In the genomic region with DNA sequence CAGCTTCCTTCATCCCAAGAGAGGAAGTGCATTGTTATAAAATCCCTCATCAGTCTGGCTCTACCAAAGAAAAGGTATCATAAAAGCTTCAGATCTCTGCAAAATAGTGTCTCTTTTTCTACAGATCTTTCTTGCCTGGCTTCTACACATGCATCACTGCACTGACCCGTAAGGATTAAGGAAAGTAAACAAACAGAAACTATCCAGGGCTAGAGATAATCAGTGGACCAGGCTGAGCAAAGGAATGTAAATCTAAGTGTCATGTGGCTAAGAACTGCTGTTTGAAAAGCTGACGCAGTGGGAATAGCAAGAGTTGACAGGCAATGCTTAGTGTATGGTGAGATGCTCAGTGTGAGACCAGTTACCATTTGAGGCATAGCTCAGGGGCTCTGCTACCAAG, we compare ENCODE assay signal across 17 cellular contexts.
DNase-seq lines count a peak whose midpoint lies in the region; ATAC-seq and TF ChIP-seq lines count a peak whose summit lies in the region.
"Had no signal": no experiment of that assay in that cellular context is flagged by ENCODE, and none has a peak within 500 bp of the region (broad histone marks: within the 10 kb centered on the region; RNA-seq: fewer than 3 reads in every experiment).

No MANE protein-coding gene starts in this region.

- TF ChIP-seq CTCF in HEK293 (tag by site-specific recombination; IDR thresholded peaks at IDR 0.05) (no peak), mesothelial cell of epicardium (IDR thresholded peaks at IDR 0.05; ENCODE audit: unreplicated experiment) (no peak)

- H3K4me3 ChIP-seq in HEK293 (ENCODE audit: low read depth, low read length): no peak overlapping the region

- H3K27me3 Mint-ChIP-seq in mesothelial cell of epicardium (ENCODE audit: low read depth): no peaks in the 10 kb centered on the region
- H3K27me3 Mint-ChIP-seq: CD4-positive, CD25-positive, alpha-beta regulatory T cell; progenitor cell of endocrine pancreas had no signal

- H3K36me3 Mint-ChIP-seq in mesothelial cell of epicardium: peaks cover 3% of the 10 kb centered on the region
- H3K36me3 Mint-ChIP-seq: activated naive CD8-positive, alpha-beta T cell treated with anti-CD3 and anti-CD28 coated beads for 36 hours; CD4-positive, CD25-positive, alpha-beta regulatory T cell had no signal

- peak; percentile 71 for DNase-seq in Caki2 (ENCODE audit: low read depth)
- peak; percentile 12 for DNase-seq in cerebellum (ENCODE audit: low spot score)
- DNase-seq in mesothelial cell of epicardium (ENCODE audit: low spot score in 2 of 2, unreplicated experiment in 2 of 2): no peak
- DNase-seq in activated T-cell treated with anti-CD3 and anti-CD28 coated beads, Interleukin-2, amount 50 U/mL, for 48 hours: no peak
- no peak for DNase-seq in CD1c-positive myeloid dendritic cell (ENCODE audit: extremely low spot score)
- no peak for DNase-seq in NCI-H1417 treated with DMSO at 0.1 percent for 48 hours (lab: John Stamatoyannopoulos, UW)
- DNase-seq: activated CD4-positive, CD25-positive, alpha-beta regulatory T cell treated with anti-CD3 and anti-CD28 coated beads, Interleukin-2, amount 50 U/mL, for 72 hours; activated CD8-positive, alpha-beta memory T cell treated with anti-CD3 and anti-CD28 coated beads, Interleukin-2, amount 50 U/mL, for 48 hours; activated naive CD8-positive, alpha-beta T cell treated with anti-CD3 and anti-CD28 coated beads for 36 hours; CD4-positive, CD25-positive, alpha-beta regulatory T cell; Karpas-422; NCI-H1436 treated with DMSO at 0.1 percent for 48 hours; NCI-H345; SHP77 had no signal

- no peak for ATAC-seq in GM19351 (IDR thresholded peaks at IDR 0.05; ENCODE audit: unreplicated experiment)

- peak overlapping the region; percentile 53 for H3K27ac Mint-ChIP-seq in mesothelial cell of epicardium
- H3K27ac Mint-ChIP-seq: activated naive CD8-positive, alpha-beta T cell treated with anti-CD3 and anti-CD28 coated beads for 36 hours; CD4-positive, CD25-positive, alpha-beta regulatory T cell; progenitor cell of endocrine pancreas had no signal

- H3K36me3 ChIP-seq in HEK293 (ENCODE audit: control insufficient read depth in 2 of 2, insufficient read depth in 1 of 2, low read length in 2 of 2): no peaks in the 10 kb centered on the region

- H3K4me1 Mint-ChIP-seq in mesothelial cell of epicardium: peaks cover 6% of the 10 kb centered on the region
- H3K4me1 Mint-ChIP-seq: activated naive CD8-positive, alpha-beta T cell treated with anti-CD3 and anti-CD28 coated beads for 36 hours had no signal

- H3K4me3 Mint-ChIP-seq in mesothelial cell of epicardium: no peak overlapping the region
- H3K4me3 Mint-ChIP-seq: activated naive CD8-positive, alpha-beta T cell treated with anti-CD3 and anti-CD28 coated beads for 36 hours; CD4-positive, CD25-positive, alpha-beta regulatory T cell had no signal

- CTCF ChIA-PET in HEK293 (lab: Yijun Ruan, JAX): interaction anchor here (0.6 kb wide), 1 partner anchor 151 kb away, joined by 4 read pairs; no protein-coding TSS in a partner anchor

- H3K27ac ChIP-seq in HEK293 (ENCODE audit: extremely low read depth, low read depth, low read length): no peak overlapping the region

- H3K9me3 Mint-ChIP-seq in mesothelial cell of epicardium: peaks cover 4% of the 10 kb centered on the region
- H3K9me3 Mint-ChIP-seq: activated naive CD8-positive, alpha-beta T cell treated with anti-CD3 and anti-CD28 coated beads for 36 hours had no signal

- no peaks in the 10 kb centered on the region for H3K9me3 ChIP-seq in HEK293 (ENCODE audit: control insufficient read depth, insufficient read depth, low read depth, low read length)

- in situ Hi-C loops in Caki2 (cut with HindIII; ENCODE audit: low pct_unique_long_range_greater_than_20kb, low sequenced_read_pairs): no loop called here

- no peaks in the 10 kb centered on the region for H3K4me1 ChIP-seq in HEK293 (ENCODE audit: control insufficient read depth, insufficient read depth, low read length)

- POLR2A ChIA-PET in HEK293 (lab: Yijun Ruan, JAX): no interaction called here

TF ChIP-seq in HEK293, 187 proteins besides CTCF, POLR2A, EP300 and RAD21:
- TF ChIP-seq, protein P1, sequence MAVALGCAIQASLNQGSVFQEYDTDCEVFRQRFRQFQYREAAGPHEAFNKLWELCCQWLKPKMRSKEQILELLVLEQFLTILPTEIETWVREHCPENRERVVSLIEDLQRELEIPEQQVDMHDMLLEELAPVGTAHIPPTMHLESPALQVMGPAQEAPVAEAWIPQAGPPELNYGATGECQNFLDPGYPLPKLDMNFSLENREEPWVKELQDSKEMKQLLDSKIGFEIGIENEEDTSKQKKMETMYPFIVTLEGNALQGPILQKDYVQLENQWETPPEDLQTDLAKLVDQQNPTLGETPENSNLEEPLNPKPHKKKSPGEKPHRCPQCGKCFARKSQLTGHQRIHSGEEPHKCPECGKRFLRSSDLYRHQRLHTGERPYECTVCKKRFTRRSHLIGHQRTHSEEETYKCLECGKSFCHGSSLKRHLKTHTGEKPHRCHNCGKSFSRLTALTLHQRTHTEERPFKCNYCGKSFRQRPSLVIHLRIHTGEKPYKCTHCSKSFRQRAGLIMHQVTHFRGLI (tag by site-specific recombination; IDR thresholded peaks at IDR 0.05): no peak
- no peak for TF ChIP-seq KLF7 (tag by site-specific recombination; IDR thresholded peaks at IDR 0.05; ENCODE audit: borderline replicate concordance)
- no peak for TF ChIP-seq ZNF148 (tag by site-specific recombination; IDR thresholded peaks at IDR 0.05; ENCODE audit: borderline replicate concordance)
- TF ChIP-seq TRIM28 (IDR thresholded peaks at IDR 0.05; ENCODE audit: borderline replicate concordance, low read length): peak; percentile 61; the same call in 1 of the 2 replicates
- peak; percentile 67; the same call in 1 of the 2 replicates for TF ChIP-seq TCF7L2 (IDR thresholded peaks at IDR 0.05; ENCODE audit: borderline replicate concordance, low read depth, low read length)
- TF ChIP-seq, protein P2, sequence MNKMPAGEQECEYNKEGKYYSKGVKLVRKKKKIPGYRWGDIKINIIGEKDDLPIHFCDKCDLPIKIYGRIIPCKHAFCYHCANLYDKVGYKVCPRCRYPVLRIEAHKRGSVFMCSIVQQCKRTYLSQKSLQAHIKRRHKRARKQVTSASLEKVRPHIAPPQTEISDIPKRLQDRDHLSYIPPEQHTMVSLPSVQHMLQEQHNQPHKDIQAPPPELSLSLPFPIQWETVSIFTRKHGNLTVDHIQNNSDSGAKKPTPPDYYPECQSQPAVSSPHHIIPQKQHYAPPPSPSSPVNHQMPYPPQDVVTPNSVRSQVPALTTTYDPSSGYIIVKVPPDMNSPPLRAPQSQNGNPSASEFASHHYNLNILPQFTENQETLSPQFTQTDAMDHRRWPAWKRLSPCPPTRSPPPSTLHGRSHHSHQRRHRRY (tag by site-specific recombination; IDR thresholded peaks at IDR 0.05): no peak
- TF ChIP-seq ZNF791 (tag by site-specific recombination; IDR thresholded peaks at IDR 0.05): no peak

Comparison
In these comparisons a context has a peak if more than half of its experiments do, and no peak if none do; other contexts are left out.
1. DNase-seq: peak in Caki2 (single experiment) and cerebellum (single experiment); none in mesothelial cell of epicardium (0 of 2), activated T-cell treated with anti-CD3 and anti-CD28 coated beads, Interleukin-2, amount 50 U/mL, for 48 hours (0 of 2), CD1c-positive myeloid dendritic cell (single experiment) and NCI-H1417 treated with DMSO at 0.1 percent for 48 hours (single experiment).